1 cellular context compared by ENCODE assay signal in genomic region chr19:1402411-1403070, GRCh38.
TF ChIP-seq lines count a peak whose summit lies in the region.

No MANE protein-coding gene starts in this region.

TF ChIP-seq in HepG2, 621 proteins besides CTCF, POLR2A, EP300 and RAD21 (continued from another document and continues in another):
- TF ChIP-seq PRDM4 (CRISPR knock-in tag; IDR thresholded peaks at IDR 0.05; ENCODE audit: borderline replicate concordance) (no peak), XRCC5 (optimal IDR thresholded peaks at IDR 0.05; ENCODE audit: low read length) (peak; percentile 36), STAT5B (CRISPR knock-in tag; IDR thresholded peaks at IDR 0.05) (no peak), MAX (IDR thresholded peaks at IDR 0.05) (peak; percentile 40; the same call in 1 of the 2 replicates), ZNF331 (CRISPR knock-in tag; IDR thresholded peaks at IDR 0.05) (no peak), DRAP1 (CRISPR knock-in tag; IDR thresholded peaks at IDR 0.05) (no peak), ZNF619 (CRISPR knock-in tag; IDR thresholded peaks at IDR 0.05) (no peak), NR2C2 (CRISPR knock-in tag; IDR thresholded peaks at IDR 0.05; ENCODE audit: borderline replicate concordance) (no peak), ZNF350 (CRISPR knock-in tag; IDR thresholded peaks at IDR 0.05; ENCODE audit: borderline replicate concordance, low read depth) (peak; percentile 17; the same call in 1 of the 2 replicates), SMYD3 (CRISPR knock-in tag; IDR thresholded peaks at IDR 0.05) (no peak), HDAC1 (CRISPR knock-in tag; IDR thresholded peaks at IDR 0.05) (peak; percentile 33; the same call in 1 of the 2 replicates), MIXL1 (CRISPR knock-in tag; IDR thresholded peaks at IDR 0.05) (no peak), KAT2B (IDR thresholded peaks at IDR 0.05; ENCODE audit: borderline replicate concordance, low read depth, low read length) (no peak), ZNF430 (CRISPR knock-in tag; IDR thresholded peaks at IDR 0.05) (no peak), CC2D1A (CRISPR knock-in tag; IDR thresholded peaks at IDR 0.05) (no peak), EHMT2 (IDR thresholded peaks at IDR 0.05; ENCODE audit: borderline replicate concordance, low read depth, low read length) (no peak), ATM (IDR thresholded peaks at IDR 0.05; ENCODE audit: borderline replicate concordance) (no peak), ZNF292 (CRISPR knock-in tag; IDR thresholded peaks at IDR 0.05; ENCODE audit: borderline replicate concordance, low read depth) (no peak), KDM4B (CRISPR knock-in tag; IDR thresholded peaks at IDR 0.05) (no peak), SAFB2 (CRISPR knock-in tag; IDR thresholded peaks at IDR 0.05; ENCODE audit: borderline replicate concordance, low read depth) (no peak), GABPB1 (CRISPR knock-in tag; IDR thresholded peaks at IDR 0.05) (peak; percentile 20; the same call in 1 of the 2 replicates), SNAPC5 (CRISPR knock-in tag; IDR thresholded peaks at IDR 0.05; ENCODE audit: borderline replicate concordance) (no peak), IRF1 (CRISPR knock-in tag; IDR thresholded peaks at IDR 0.05; ENCODE audit: low read depth) (no peak), SRF (IDR thresholded peaks at IDR 0.05; ENCODE audit: low read depth, low read length) (no peak), ZNF468 (CRISPR knock-in tag; IDR thresholded peaks at IDR 0.05) (no peak), SOX5 (CRISPR knock-in tag; IDR thresholded peaks at IDR 0.05; ENCODE audit: borderline replicate concordance) (no peak), ARNT (IDR thresholded peaks at IDR 0.05) (no peak), ZBTB7A (CRISPR knock-in tag; IDR thresholded peaks at IDR 0.05) (no peak), POLR2G (IDR thresholded peaks at IDR 0.05; ENCODE audit: low read depth, low read length) (no peak), CBX5 (CRISPR knock-in tag; IDR thresholded peaks at IDR 0.05; ENCODE audit: borderline replicate concordance) (no peak)
- TF ChIP-seq, protein P1, sequence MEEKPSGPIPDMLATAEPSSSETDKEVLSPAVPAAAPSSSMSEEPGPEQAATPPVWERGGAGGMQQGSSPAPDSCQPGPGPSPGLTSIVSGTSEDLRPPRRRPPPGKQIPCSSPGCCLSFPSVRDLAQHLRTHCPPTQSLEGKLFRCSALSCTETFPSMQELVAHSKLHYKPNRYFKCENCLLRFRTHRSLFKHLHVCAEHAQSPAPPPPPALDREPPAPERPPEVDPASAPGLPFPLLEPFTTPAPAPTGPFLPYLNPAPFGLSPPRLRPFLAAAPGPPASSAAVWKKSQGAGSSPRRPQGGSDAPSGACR (CRISPR knock-in tag; IDR thresholded peaks at IDR 0.05) = no peak
- TF ChIP-seq, protein P2, sequence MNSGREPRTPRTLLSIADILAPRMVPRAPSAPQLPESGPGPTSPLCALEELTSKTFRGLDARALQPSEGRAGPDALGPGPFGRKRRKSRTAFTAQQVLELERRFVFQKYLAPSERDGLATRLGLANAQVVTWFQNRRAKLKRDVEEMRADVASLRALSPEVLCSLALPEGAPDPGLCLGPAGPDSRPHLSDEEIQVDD (CRISPR knock-in tag; IDR thresholded peaks at IDR 0.05; ENCODE audit: borderline replicate concordance) = no peak
- TF ChIP-seq, protein P3, sequence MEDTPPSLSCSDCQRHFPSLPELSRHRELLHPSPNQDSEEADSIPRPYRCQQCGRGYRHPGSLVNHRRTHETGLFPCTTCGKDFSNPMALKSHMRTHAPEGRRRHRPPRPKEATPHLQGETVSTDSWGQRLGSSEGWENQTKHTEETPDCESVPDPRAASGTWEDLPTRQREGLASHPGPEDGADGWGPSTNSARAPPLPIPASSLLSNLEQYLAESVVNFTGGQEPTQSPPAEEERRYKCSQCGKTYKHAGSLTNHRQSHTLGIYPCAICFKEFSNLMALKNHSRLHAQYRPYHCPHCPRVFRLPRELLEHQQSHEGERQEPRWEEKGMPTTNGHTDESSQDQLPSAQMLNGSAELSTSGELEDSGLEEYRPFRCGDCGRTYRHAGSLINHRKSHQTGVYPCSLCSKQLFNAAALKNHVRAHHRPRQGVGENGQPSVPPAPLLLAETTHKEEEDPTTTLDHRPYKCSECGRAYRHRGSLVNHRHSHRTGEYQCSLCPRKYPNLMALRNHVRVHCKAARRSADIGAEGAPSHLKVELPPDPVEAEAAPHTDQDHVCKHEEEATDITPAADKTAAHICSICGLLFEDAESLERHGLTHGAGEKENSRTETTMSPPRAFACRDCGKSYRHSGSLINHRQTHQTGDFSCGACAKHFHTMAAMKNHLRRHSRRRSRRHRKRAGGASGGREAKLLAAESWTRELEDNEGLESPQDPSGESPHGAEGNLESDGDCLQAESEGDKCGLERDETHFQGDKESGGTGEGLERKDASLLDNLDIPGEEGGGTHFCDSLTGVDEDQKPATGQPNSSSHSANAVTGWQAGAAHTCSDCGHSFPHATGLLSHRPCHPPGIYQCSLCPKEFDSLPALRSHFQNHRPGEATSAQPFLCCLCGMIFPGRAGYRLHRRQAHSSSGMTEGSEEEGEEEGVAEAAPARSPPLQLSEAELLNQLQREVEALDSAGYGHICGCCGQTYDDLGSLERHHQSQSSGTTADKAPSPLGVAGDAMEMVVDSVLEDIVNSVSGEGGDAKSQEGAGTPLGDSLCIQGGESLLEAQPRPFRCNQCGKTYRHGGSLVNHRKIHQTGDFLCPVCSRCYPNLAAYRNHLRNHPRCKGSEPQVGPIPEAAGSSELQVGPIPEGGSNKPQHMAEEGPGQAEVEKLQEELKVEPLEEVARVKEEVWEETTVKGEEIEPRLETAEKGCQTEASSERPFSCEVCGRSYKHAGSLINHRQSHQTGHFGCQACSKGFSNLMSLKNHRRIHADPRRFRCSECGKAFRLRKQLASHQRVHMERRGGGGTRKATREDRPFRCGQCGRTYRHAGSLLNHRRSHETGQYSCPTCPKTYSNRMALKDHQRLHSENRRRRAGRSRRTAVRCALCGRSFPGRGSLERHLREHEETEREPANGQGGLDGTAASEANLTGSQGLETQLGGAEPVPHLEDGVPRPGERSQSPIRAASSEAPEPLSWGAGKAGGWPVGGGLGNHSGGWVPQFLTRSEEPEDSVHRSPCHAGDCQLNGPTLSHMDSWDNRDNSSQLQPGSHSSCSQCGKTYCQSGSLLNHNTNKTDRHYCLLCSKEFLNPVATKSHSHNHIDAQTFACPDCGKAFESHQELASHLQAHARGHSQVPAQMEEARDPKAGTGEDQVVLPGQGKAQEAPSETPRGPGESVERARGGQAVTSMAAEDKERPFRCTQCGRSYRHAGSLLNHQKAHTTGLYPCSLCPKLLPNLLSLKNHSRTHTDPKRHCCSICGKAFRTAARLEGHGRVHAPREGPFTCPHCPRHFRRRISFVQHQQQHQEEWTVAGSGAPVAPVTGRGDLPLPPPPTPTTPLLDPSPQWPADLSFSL (CRISPR knock-in tag; IDR thresholded peaks at IDR 0.05) = no peak
- TF ChIP-seq, protein P4, sequence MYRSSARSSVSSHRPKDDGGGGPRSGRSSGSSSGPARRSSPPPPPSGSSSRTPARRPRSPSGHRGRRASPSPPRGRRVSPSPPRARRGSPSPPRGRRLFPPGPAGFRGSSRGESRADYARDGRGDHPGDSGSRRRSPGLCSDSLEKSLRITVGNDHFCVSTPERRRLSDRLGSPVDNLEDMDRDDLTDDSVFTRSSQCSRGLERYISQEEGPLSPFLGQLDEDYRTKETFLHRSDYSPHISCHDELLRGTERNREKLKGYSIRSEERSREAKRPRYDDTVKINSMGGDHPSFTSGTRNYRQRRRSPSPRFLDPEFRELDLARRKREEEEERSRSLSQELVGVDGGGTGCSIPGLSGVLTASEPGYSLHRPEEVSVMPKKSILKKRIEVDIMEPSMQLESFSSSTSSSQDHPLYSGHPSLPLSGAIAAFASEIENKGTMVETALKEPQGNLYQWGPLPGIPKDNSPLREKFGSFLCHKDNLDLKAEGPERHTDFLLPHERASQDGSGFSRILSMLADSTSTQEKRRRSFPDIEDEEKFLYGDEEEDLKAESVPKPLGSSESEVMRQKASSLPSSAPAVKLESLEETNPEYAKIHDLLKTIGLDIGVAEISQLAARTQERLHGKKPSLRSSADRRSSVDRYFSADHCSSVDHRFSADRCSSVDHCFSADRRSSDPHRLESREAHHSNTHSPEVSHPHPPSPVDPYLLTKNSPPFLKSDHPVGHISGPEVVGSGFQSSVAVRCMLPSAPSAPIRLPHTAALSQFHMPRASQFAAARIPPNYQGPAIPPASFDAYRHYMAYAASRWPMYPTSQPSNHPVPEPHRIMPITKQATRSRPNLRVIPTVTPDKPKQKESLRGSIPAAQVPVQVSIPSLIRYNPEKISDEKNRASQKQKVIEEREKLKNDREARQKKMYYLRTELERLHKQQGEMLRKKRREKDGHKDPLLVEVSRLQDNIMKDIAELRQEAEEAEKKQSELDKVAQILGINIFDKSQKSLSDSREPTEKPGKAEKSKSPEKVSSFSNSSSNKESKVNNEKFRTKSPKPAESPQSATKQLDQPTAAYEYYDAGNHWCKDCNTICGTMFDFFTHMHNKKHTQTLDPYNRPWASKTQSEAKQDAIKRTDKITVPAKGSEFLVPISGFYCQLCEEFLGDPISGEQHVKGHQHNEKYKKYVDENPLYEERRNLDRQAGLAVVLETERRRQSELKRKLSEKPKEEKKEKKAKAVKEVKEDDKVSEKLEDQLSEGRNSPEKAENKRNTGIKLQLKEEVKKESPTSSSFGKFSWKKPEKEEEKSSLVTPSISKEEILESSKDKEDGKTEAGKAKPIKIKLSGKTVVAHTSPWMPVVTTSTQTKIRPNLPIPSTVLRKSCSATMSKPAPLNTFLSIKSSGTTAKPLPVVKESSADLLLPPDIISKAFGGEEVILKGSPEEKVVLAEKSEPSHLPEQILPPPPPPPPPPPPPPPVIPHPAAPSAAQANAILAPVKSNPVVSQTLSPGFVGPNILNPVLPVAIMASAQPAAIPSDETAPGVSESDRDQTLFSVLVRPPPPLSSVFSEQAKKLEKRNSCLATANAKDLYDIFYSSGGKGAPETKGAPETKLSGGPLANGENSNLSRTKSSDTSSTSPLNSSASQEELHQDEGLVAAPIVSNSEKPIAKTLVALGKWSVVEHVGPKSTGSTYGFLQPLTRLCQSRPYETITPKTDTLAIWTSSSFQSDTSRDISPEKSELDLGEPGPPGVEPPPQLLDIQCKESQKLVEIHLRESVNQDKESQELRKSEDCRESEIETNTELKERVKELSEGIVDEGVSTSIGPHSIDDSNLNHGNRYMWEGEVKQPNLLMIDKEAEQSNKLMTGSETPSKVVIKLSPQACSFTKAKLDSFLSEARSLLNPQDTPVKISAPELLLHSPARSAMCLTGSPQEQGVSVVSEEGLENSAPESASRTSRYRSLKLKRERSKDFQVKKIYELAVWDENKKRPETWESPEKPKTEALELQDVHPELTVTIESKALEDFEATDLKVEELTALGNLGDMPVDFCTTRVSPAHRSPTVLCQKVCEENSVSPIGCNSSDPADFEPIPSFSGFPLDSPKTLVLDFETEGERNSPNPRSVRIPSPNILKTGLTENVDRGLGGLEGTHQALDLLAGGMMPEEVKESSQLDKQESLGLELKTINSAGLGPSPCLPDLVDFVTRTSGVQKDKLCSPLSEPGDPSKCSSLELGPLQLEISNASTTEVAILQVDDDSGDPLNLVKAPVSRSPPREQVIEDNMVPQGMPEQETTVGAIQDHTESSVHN (CRISPR knock-in tag; IDR thresholded peaks at IDR 0.05) = no peak
- TF ChIP-seq, protein P5, sequence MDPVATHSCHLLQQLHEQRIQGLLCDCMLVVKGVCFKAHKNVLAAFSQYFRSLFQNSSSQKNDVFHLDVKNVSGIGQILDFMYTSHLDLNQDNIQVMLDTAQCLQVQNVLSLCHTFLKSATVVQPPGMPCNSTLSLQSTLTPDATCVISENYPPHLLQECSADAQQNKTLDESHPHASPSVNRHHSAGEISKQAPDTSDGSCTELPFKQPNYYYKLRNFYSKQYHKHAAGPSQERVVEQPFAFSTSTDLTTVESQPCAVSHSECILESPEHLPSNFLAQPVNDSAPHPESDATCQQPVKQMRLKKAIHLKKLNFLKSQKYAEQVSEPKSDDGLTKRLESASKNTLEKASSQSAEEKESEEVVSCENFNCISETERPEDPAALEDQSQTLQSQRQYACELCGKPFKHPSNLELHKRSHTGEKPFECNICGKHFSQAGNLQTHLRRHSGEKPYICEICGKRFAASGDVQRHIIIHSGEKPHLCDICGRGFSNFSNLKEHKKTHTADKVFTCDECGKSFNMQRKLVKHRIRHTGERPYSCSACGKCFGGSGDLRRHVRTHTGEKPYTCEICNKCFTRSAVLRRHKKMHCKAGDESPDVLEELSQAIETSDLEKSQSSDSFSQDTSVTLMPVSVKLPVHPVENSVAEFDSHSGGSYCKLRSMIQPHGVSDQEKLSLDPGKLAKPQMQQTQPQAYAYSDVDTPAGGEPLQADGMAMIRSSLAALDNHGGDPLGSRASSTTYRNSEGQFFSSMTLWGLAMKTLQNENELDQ (CRISPR knock-in tag; IDR thresholded peaks at IDR 0.05; ENCODE audit: borderline replicate concordance) = no peak
